14 cellular contexts compared by ENCODE assay signal in the genomic region with DNA sequence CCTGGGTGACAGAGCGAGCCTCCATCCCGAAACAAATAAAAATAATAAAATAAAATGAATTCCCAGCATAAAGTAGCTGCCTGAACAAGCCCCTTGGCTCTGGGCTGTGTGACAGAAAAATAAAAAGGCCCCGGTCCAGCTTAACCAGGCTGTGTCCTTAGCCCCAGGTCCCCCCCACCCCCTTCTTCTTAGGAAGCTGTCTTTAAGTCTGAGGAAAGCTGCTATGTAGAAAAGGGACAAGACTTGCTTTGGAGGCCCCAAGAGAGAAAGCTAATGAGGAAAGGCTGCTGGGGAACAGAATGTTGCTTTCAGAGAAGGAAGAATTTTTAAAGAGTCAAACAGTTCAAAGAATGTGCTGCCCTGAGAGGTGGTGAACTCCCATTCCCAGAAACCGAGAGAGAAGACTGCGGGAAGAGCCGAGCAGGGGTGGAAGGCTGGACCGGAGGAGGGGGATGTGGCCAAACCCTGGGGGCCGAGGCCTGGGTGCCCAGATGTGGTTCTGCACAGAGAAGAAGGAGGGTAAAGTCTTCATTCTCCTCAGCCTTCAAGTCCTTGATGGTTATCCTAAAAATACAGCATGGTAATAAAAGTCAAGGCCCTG.
DNase-seq lines count a peak whose midpoint lies in the region; TF ChIP-seq lines count a peak whose summit lies in the region.
"Had no signal": no experiment of that assay in that cellular context is flagged by ENCODE, and none has a peak within 500 bp of the region (broad histone marks: within the 10 kb centered on the region; RNA-seq: fewer than 3 reads in every experiment).

No MANE protein-coding gene starts in this region.

- H3K36me3 ChIP-seq in Peyer's patch (no peaks in the 10 kb centered on the region), esophagus squamous epithelium (no peaks in the 10 kb centered on the region), suprapubic skin (no peaks in the 10 kb centered on the region)
- H3K36me3 ChIP-seq: brain microvascular endothelial cell had no signal

- TF ChIP-seq EP300 in suprapubic skin (IDR thresholded peaks at IDR 0.05) = no peak

- peak overlapping the region; percentile 2 for H3K27ac Mint-ChIP-seq in mesothelial cell of epicardium
- H3K27ac Mint-ChIP-seq: T-helper 2 cell treated with Interferon-gamma antibody and Interleukin-4, amounts not matched to agents 5 μg/mL and 100 μg/mL, for 36 hours had no signal

- 79 to 90% methylated on average over 7 to 8 of the region's 8 CpGs for WGBS in esophagus squamous epithelium, 2 donors
- 56% methylated on average over 8 of the region's 8 CpGs for WGBS in suprapubic skin

- no peaks in the 10 kb centered on the region for H3K27me3 ChIP-seq in Peyer's patch
- no peaks in the 10 kb centered on the region for H3K27me3 ChIP-seq in esophagus squamous epithelium
- no peaks in the 10 kb centered on the region for H3K27me3 ChIP-seq in suprapubic skin
- H3K27me3 ChIP-seq: brain microvascular endothelial cell had no signal

- TF ChIP-seq POLR2A in Peyer's patch (IDR thresholded peaks at IDR 0.05) = no peak
- no peak for TF ChIP-seq POLR2A in esophagus squamous epithelium (IDR thresholded peaks at IDR 0.05)
- TF ChIP-seq POLR2A in suprapubic skin (IDR thresholded peaks at IDR 0.05) = no peak

- H3K4me3 Mint-ChIP-seq in mesothelial cell of epicardium = no peak overlapping the region
- H3K4me3 Mint-ChIP-seq: activated CD4-positive, alpha-beta T cell treated with anti-CD3 and anti-CD28 coated beads, Interleukin-2, amount 10 ng/mL, durations not matched to agents 24 days and 14 days; T-helper 2 cell treated with Interferon-gamma antibody and Interleukin-4, amounts not matched to agents 5 μg/mL and 100 μg/mL, for 36 hours had no signal

- peak overlapping the region in 3 of 4 donors; percentile 6 to 59 (median 24) for H3K27ac ChIP-seq in Peyer's patch
- peak overlapping the region in 3 of 4 donors; percentile 61 to 85 (median 69) for H3K27ac ChIP-seq in esophagus squamous epithelium
- peak overlapping the region; percentile 80 for H3K27ac ChIP-seq in suprapubic skin
- H3K27ac ChIP-seq: brain microvascular endothelial cell had no signal

- peaks cover 0 to 11% (median 0%) of the 10 kb centered on the region in 4 donors for H3K4me1 ChIP-seq in Peyer's patch
- H3K4me1 ChIP-seq in esophagus squamous epithelium = peaks cover 0 to 37% (median 7%) of the 10 kb centered on the region in 3 donors
- peaks cover 11% of the 10 kb centered on the region for H3K4me1 ChIP-seq in suprapubic skin

- H3K36me3 Mint-ChIP-seq in mesothelial cell of epicardium = peaks cover 4% of the 10 kb centered on the region

- no peak for TF ChIP-seq CTCF in Peyer's patch (IDR thresholded peaks at IDR 0.05)
- TF ChIP-seq CTCF in esophagus squamous epithelium (IDR thresholded peaks at IDR 0.05) = no peak
- no peak for TF ChIP-seq CTCF in mesothelial cell of epicardium (IDR thresholded peaks at IDR 0.05; ENCODE audit: unreplicated experiment)
- no peak for TF ChIP-seq CTCF in suprapubic skin (IDR thresholded peaks at IDR 0.05)

- DNase-seq in Peyer's patch (no peak), esophagus squamous epithelium (lab: John Stamatoyannopoulos, UW) (no peak), mesothelial cell of epicardium (ENCODE audit: low spot score in 2 of 2, unreplicated experiment in 2 of 2) (no peak), suprapubic skin (ENCODE audit: low spot score in 2 of 2) (no peak), T-helper 1 cell (no peak), amygdala (lab: John Stamatoyannopoulos, UW) (no peak), COLO668 (lab: John Stamatoyannopoulos, UW; ENCODE audit: unreplicated experiment) (no peak), NCI-H128 (lab: John Stamatoyannopoulos, UW; ENCODE audit: unreplicated experiment) (no peak)
- DNase-seq: activated CD4-positive, alpha-beta T cell treated with anti-CD3 and anti-CD28 coated beads, Interleukin-2, amount 10 ng/mL, durations not matched to agents 24 days and 14 days; DMS53; NCI-H1436; NCI-H524 treated with DMSO at 0.1 percent for 48 hours had no signal

- H3K9me3 Mint-ChIP-seq in mesothelial cell of epicardium = no peaks in the 10 kb centered on the region
- H3K9me3 Mint-ChIP-seq: activated CD4-positive, alpha-beta T cell treated with anti-CD3 and anti-CD28 coated beads, Interleukin-2, amount 10 ng/mL, durations not matched to agents 24 days and 14 days; T-helper 2 cell treated with Interferon-gamma antibody and Interleukin-4, amounts not matched to agents 5 μg/mL and 100 μg/mL, for 36 hours had no signal

- no peaks in the 10 kb centered on the region for H3K27me3 Mint-ChIP-seq in mesothelial cell of epicardium (ENCODE audit: low read depth)
- H3K27me3 Mint-ChIP-seq: activated CD4-positive, alpha-beta T cell treated with anti-CD3 and anti-CD28 coated beads, Interleukin-2, amount 10 ng/mL, durations not matched to agents 24 days and 14 days had no signal

- intact Hi-C loops in esophagus squamous epithelium (cut with DNase I) = no loop called here

- H3K4me1 Mint-ChIP-seq in mesothelial cell of epicardium = peaks cover 6% of the 10 kb centered on the region
- H3K4me1 Mint-ChIP-seq: activated CD4-positive, alpha-beta T cell treated with anti-CD3 and anti-CD28 coated beads, Interleukin-2, amount 10 ng/mL, durations not matched to agents 24 days and 14 days had no signal

- H3K4me3 ChIP-seq in Peyer's patch (no peak overlapping the region), esophagus squamous epithelium (no peak overlapping the region), suprapubic skin (no peak overlapping the region)

- H3K9me3 ChIP-seq in Peyer's patch (no peaks in the 10 kb centered on the region), esophagus squamous epithelium (no peaks in the 10 kb centered on the region), suprapubic skin (no peaks in the 10 kb centered on the region)

Comparison
In these comparisons a context has a peak if more than half of its experiments do, and no peak if none do; other contexts are left out.
1. H3K27ac ChIP-seq: peak in every context shown above with its lines; median percentile 80 in suprapubic skin; 69 in esophagus squamous epithelium; 24 in Peyer's patch.